1 cellular context compared by ENCODE assay signal in the genomic region with DNA sequence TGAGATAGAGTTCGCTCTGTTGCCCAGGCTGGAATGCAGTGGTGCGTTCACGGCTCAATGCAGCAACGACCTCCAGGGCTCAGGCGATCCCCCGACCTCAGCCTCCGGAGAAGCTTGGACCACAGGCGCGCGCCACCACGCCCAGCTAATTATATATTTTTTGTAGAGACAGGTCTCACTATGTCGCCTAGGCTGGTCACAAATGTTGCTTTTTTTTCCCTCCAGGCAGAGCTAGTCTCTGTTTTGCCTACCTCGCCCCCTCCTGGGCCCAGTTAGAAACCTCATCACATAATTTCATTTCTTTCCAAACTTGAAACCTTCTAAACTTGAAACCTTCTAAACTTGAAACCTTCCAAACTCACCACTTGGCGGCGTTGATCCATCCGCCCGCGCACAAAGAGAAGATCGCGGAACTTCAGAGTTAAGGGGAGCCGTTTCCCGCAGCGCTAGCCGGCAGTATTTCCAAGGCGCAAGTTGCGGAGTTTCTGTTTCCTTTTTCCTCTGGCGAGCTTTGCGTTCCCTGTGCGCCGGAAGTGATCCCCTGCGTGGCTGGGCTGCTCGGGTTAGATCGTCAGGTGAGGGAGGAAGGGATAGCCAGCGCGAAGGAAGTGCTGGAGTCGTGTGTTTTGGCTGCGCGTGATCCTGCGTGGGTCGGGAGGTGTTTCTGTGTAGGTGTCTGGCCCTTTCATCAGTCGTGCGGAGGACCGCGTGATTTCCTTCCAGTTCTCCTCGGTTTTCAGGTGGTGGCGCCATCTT.
TF ChIP-seq lines count a peak whose summit lies in the region.

A gene with protein sequence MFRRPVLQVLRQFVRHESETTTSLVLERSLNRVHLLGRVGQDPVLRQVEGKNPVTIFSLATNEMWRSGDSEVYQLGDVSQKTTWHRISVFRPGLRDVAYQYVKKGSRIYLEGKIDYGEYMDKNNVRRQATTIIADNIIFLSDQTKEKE (plus strand): TSS at position 523 of the 756 bp plus-strand sequence. CDS start 809 bp downstream, outside the sequence.

TF ChIP-seq in WTC11, 78 proteins besides CTCF, POLR2A, EP300 and RAD21 (continued from another document):
- TF ChIP-seq, protein P1, sequence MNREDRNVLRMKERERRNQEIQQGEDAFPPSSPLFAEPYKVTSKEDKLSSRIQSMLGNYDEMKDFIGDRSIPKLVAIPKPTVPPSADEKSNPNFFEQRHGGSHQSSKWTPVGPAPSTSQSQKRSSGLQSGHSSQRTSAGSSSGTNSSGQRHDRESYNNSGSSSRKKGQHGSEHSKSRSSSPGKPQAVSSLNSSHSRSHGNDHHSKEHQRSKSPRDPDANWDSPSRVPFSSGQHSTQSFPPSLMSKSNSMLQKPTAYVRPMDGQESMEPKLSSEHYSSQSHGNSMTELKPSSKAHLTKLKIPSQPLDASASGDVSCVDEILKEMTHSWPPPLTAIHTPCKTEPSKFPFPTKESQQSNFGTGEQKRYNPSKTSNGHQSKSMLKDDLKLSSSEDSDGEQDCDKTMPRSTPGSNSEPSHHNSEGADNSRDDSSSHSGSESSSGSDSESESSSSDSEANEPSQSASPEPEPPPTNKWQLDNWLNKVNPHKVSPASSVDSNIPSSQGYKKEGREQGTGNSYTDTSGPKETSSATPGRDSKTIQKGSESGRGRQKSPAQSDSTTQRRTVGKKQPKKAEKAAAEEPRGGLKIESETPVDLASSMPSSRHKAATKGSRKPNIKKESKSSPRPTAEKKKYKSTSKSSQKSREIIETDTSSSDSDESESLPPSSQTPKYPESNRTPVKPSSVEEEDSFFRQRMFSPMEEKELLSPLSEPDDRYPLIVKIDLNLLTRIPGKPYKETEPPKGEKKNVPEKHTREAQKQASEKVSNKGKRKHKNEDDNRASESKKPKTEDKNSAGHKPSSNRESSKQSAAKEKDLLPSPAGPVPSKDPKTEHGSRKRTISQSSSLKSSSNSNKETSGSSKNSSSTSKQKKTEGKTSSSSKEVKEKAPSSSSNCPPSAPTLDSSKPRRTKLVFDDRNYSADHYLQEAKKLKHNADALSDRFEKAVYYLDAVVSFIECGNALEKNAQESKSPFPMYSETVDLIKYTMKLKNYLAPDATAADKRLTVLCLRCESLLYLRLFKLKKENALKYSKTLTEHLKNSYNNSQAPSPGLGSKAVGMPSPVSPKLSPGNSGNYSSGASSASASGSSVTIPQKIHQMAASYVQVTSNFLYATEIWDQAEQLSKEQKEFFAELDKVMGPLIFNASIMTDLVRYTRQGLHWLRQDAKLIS (CRISPR knock-in tag; IDR thresholded peaks at IDR 0.05; ENCODE audit: borderline replicate concordance) = peak; percentile 62; the same call in 1 of the 2 replicates
- TF ChIP-seq ZBTB21 (CRISPR knock-in tag; IDR thresholded peaks at IDR 0.05; ENCODE audit: borderline replicate concordance) = no peak; the same call in 1 of the 2 replicates
- no peak for TF ChIP-seq ZNF219 (CRISPR knock-in tag; IDR thresholded peaks at IDR 0.05; ENCODE audit: borderline replicate concordance)
- TF ChIP-seq CBFB (CRISPR knock-in tag; IDR thresholded peaks at IDR 0.05; ENCODE audit: low read depth) = 0 out of 2 replicates have a peak, but pooled peaks have one; percentile 36
- TF ChIP-seq ZNF396 (CRISPR knock-in tag; IDR thresholded peaks at IDR 0.05; ENCODE audit: borderline replicate concordance) = no peak
- no peak for TF ChIP-seq HMGA2 (CRISPR knock-in tag; IDR thresholded peaks at IDR 0.05)
- TF ChIP-seq FOXK1 (CRISPR knock-in tag; IDR thresholded peaks at IDR 0.05) = peak; percentile 99
- TF ChIP-seq, protein P2, sequence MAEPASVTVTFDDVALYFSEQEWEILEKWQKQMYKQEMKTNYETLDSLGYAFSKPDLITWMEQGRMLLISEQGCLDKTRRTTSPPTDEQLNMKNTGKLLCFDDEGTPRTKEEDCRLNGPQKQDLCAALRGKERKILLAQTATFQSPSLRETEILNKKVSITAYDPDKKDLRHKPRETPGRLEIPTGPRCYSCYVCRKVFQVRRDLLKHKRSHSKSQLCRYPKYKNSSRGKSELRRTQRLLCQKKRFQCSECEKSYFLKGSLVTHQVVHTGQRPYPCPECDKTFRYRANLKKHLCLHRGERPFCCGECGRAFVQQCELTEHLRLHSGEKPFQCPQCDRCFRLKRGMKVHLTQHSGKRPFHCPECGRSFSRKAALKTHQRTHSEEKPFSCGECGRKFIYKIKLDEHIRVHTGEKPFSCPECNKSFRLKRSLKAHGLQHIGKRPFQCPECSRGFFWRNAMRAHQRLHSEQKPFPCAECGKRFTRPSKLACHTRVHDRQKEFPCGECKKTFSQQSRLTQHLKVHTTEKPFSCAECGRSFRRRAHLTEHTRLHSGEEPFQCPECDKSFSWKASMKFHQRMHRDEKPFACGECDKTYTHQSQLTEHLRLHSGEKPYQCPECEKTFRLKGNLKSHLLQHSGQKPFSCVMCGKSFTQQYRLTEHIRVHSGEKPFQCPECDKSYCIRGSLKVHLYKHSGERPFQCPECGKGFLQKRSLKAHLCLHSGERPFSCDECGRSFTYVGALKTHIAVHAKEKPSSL (CRISPR knock-in tag; conservative IDR thresholded peaks at IDR 0.05) = no peak
- TF ChIP-seq, protein P3, sequence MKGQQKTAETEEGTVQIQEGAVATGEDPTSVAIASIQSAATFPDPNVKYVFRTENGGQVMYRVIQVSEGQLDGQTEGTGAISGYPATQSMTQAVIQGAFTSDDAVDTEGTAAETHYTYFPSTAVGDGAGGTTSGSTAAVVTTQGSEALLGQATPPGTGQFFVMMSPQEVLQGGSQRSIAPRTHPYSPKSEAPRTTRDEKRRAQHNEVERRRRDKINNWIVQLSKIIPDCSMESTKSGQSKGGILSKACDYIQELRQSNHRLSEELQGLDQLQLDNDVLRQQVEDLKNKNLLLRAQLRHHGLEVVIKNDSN (CRISPR knock-in tag; IDR thresholded peaks at IDR 0.05) = no peak
- TF ChIP-seq PRRX2 (CRISPR knock-in tag; IDR thresholded peaks at IDR 0.05) = no peak
- TF ChIP-seq, protein P4, sequence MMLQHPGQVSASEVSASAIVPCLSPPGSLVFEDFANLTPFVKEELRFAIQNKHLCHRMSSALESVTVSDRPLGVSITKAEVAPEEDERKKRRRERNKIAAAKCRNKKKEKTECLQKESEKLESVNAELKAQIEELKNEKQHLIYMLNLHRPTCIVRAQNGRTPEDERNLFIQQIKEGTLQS (CRISPR knock-in tag; conservative IDR thresholded peaks at IDR 0.05) = no peak
- TF ChIP-seq IRF2 (CRISPR knock-in tag; IDR thresholded peaks at IDR 0.05; ENCODE audit: borderline replicate concordance, low read depth) = no peak
- TF ChIP-seq ZNF121 (CRISPR knock-in tag; IDR thresholded peaks at IDR 0.05) = no peak
- TF ChIP-seq, protein P5, sequence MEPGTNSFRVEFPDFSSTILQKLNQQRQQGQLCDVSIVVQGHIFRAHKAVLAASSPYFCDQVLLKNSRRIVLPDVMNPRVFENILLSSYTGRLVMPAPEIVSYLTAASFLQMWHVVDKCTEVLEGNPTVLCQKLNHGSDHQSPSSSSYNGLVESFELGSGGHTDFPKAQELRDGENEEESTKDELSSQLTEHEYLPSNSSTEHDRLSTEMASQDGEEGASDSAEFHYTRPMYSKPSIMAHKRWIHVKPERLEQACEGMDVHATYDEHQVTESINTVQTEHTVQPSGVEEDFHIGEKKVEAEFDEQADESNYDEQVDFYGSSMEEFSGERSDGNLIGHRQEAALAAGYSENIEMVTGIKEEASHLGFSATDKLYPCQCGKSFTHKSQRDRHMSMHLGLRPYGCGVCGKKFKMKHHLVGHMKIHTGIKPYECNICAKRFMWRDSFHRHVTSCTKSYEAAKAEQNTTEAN (CRISPR knock-in tag; IDR thresholded peaks at IDR 0.05) = no peak
- no peak for TF ChIP-seq OVOL2 (CRISPR knock-in tag; IDR thresholded peaks at IDR 0.05; ENCODE audit: borderline replicate concordance)
- no peak for TF ChIP-seq EMX1 (CRISPR knock-in tag; IDR thresholded peaks at IDR 0.05)
- TF ChIP-seq NR3C1 (CRISPR knock-in tag; conservative IDR thresholded peaks at IDR 0.05; ENCODE audit: low read depth) = no peak
- no peak for TF ChIP-seq CREB1 (CRISPR knock-in tag; IDR thresholded peaks at IDR 0.05)
- TF ChIP-seq, protein P6, sequence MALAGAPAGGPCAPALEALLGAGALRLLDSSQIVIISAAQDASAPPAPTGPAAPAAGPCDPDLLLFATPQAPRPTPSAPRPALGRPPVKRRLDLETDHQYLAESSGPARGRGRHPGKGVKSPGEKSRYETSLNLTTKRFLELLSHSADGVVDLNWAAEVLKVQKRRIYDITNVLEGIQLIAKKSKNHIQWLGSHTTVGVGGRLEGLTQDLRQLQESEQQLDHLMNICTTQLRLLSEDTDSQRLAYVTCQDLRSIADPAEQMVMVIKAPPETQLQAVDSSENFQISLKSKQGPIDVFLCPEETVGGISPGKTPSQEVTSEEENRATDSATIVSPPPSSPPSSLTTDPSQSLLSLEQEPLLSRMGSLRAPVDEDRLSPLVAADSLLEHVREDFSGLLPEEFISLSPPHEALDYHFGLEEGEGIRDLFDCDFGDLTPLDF (CRISPR knock-in tag; IDR thresholded peaks at IDR 0.05) = no peak
- no peak for TF ChIP-seq ATF1 (CRISPR knock-in tag; IDR thresholded peaks at IDR 0.05)
- TF ChIP-seq, protein P7, sequence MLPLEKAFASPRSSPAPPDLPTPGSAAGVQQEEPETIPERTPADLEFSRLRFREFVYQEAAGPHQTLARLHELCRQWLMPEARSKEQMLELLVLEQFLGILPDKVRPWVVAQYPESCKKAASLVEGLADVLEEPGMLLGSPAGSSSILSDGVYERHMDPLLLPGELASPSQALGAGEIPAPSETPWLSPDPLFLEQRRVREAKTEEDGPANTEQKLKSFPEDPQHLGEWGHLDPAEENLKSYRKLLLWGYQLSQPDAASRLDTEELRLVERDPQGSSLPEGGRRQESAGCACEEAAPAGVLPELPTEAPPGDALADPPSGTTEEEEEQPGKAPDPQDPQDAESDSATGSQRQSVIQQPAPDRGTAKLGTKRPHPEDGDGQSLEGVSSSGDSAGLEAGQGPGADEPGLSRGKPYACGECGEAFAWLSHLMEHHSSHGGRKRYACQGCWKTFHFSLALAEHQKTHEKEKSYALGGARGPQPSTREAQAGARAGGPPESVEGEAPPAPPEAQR (CRISPR knock-in tag; IDR thresholded peaks at IDR 0.05) = no peak
- TF ChIP-seq, protein P8, sequence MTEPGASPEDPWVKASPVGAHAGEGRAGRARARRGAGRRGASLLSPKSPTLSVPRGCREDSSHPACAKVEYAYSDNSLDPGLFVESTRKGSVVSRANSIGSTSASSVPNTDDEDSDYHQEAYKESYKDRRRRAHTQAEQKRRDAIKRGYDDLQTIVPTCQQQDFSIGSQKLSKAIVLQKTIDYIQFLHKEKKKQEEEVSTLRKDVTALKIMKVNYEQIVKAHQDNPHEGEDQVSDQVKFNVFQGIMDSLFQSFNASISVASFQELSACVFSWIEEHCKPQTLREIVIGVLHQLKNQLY (CRISPR knock-in tag; IDR thresholded peaks at IDR 0.05) = no peak
- no peak for TF ChIP-seq TP53 (CRISPR knock-in tag; IDR thresholded peaks at IDR 0.05)
- TF ChIP-seq TEAD1 (CRISPR knock-in tag; IDR thresholded peaks at IDR 0.05) = peak; percentile 57; the same call in 1 of the 2 replicates
- no peak for TF ChIP-seq ZNF138 (CRISPR knock-in tag; conservative IDR thresholded peaks at IDR 0.05)
- TF ChIP-seq, protein P9, sequence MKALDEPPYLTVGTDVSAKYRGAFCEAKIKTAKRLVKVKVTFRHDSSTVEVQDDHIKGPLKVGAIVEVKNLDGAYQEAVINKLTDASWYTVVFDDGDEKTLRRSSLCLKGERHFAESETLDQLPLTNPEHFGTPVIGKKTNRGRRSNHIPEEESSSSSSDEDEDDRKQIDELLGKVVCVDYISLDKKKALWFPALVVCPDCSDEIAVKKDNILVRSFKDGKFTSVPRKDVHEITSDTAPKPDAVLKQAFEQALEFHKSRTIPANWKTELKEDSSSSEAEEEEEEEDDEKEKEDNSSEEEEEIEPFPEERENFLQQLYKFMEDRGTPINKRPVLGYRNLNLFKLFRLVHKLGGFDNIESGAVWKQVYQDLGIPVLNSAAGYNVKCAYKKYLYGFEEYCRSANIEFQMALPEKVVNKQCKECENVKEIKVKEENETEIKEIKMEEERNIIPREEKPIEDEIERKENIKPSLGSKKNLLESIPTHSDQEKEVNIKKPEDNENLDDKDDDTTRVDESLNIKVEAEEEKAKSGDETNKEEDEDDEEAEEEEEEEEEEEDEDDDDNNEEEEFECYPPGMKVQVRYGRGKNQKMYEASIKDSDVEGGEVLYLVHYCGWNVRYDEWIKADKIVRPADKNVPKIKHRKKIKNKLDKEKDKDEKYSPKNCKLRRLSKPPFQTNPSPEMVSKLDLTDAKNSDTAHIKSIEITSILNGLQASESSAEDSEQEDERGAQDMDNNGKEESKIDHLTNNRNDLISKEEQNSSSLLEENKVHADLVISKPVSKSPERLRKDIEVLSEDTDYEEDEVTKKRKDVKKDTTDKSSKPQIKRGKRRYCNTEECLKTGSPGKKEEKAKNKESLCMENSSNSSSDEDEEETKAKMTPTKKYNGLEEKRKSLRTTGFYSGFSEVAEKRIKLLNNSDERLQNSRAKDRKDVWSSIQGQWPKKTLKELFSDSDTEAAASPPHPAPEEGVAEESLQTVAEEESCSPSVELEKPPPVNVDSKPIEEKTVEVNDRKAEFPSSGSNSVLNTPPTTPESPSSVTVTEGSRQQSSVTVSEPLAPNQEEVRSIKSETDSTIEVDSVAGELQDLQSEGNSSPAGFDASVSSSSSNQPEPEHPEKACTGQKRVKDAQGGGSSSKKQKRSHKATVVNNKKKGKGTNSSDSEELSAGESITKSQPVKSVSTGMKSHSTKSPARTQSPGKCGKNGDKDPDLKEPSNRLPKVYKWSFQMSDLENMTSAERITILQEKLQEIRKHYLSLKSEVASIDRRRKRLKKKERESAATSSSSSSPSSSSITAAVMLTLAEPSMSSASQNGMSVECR (CRISPR knock-in tag; IDR thresholded peaks at IDR 0.05; ENCODE audit: borderline replicate concordance) = peak; percentile 43; the same call in 1 of the 2 replicates
- TF ChIP-seq, protein P10, sequence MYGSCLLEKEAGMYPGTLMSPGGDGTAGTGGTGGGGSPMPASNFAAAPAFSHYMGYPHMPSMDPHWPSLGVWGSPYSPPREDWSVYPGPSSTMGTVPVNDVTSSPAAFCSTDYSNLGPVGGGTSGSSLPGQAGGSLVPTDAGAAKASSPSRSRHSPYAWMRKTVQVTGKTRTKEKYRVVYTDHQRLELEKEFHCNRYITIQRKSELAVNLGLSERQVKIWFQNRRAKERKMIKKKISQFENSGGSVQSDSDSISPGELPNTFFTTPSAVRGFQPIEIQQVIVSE (CRISPR knock-in tag; IDR thresholded peaks at IDR 0.05; ENCODE audit: borderline replicate concordance) = no peak
- TF ChIP-seq, protein P11, sequence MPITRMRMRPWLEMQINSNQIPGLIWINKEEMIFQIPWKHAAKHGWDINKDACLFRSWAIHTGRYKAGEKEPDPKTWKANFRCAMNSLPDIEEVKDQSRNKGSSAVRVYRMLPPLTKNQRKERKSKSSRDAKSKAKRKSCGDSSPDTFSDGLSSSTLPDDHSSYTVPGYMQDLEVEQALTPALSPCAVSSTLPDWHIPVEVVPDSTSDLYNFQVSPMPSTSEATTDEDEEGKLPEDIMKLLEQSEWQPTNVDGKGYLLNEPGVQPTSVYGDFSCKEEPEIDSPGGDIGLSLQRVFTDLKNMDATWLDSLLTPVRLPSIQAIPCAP (CRISPR knock-in tag; IDR thresholded peaks at IDR 0.05) = no peak
- TF ChIP-seq, protein P12, sequence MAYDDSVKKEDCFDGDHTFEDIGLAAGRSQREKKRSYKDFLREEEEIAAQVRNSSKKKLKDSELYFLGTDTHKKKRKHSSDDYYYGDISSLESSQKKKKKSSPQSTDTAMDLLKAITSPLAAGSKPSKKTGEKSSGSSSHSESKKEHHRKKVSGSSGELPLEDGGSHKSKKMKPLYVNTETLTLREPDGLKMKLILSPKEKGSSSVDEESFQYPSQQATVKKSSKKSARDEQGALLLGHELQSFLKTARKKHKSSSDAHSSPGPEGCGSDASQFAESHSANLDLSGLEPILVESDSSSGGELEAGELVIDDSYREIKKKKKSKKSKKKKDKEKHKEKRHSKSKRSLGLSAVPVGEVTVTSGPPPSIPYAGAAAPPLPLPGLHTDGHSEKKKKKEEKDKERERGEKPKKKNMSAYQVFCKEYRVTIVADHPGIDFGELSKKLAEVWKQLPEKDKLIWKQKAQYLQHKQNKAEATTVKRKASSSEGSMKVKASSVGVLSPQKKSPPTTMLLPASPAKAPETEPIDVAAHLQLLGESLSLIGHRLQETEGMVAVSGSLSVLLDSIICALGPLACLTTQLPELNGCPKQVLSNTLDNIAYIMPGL (CRISPR knock-in tag; IDR thresholded peaks at IDR 0.05) = peak; percentile 79
- TF ChIP-seq JUN (CRISPR knock-in tag; IDR thresholded peaks at IDR 0.05) = 0 out of 2 replicates have a peak, but pooled peaks have one; percentile 39
- peak; percentile 97 for TF ChIP-seq ETV6 (CRISPR knock-in tag; IDR thresholded peaks at IDR 0.05)
TF ChIP-seq in WTC11: peak in this region for 20.
